Comparison of ENCODE assay signal across 15 cellular contexts in the genomic region with DNA sequence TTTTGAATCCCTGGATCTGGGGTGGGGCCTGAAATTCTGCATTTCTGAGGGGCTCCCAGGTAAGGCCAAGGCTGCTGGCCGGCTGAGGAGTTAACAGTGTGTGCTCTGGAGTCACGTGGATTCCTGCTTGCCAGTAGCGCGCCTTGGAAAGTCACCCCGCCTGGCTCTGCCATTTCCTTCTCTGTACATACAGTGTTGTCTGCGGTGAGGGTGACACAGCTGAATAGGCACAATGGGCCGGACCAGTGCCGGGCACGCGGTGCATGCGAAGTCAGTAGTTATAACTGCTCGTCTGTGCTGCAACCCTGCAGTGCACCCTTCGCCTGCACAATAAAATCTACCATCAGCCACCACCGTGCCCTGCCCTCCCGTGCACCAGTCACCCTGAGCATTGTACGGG.
DNase-seq lines count a peak whose midpoint lies in the region; ATAC-seq, FAIRE-seq and TF ChIP-seq lines count a peak whose summit lies in the region.
"Had no signal": no experiment of that assay in that cellular context is flagged by ENCODE, and none has a peak within 500 bp of the region (broad histone marks: within the 10 kb centered on the region; RNA-seq: fewer than 3 reads in every experiment).

No MANE protein-coding gene starts in this region.

- H3K36me3 ChIP-seq in left ventricle myocardium inferior (no peaks in the 10 kb centered on the region), trophoblast cell (ENCODE audit: control insufficient read depth in 1 of 2, insufficient read depth in 2 of 2, low read length in 2 of 2) (no peaks in the 10 kb centered on the region), small intestine (ENCODE audit: control insufficient read depth in 2 of 2, insufficient read depth in 2 of 2, low read length in 2 of 2) (no peaks in the 10 kb centered on the region)

- H3K4me1 ChIP-seq in left ventricle myocardium inferior (peaks cover 18% of the 10 kb centered on the region), trophoblast cell (ENCODE audit: control insufficient read depth in 1 of 2, insufficient read depth in 2 of 2, low read length in 2 of 2) (peaks cover 0 to 7% of the 10 kb centered on the region in 2 experiments), small intestine (ENCODE audit: control insufficient read depth in 2 of 2, insufficient read depth in 1 of 2, low read depth in 1 of 2, low read length in 1 of 2) (peaks cover 0 to 6% of the 10 kb centered on the region in 2 donors)

- no peaks in the 10 kb centered on the region for H3K4me1 Mint-ChIP-seq in natural killer cell
- H3K4me1 Mint-ChIP-seq: CD8-positive, alpha-beta memory T cell had no signal

- no peak overlapping the region for H3K4me3 Mint-ChIP-seq in natural killer cell

- no peak overlapping the region for H3K9ac ChIP-seq in trophoblast cell (ENCODE audit: low read length)

- peaks cover 9% of the 10 kb centered on the region for H3K79me1 ChIP-seq in trophoblast cell (ENCODE audit: low read length)

- H3K9me3 ChIP-seq in left ventricle myocardium inferior (replicated peaks) (peaks cover 5% of the 10 kb centered on the region), trophoblast cell (ENCODE audit: insufficient read depth, low read depth, low read length) (peaks cover 7% of the 10 kb centered on the region), small intestine (ENCODE audit: control insufficient read depth, low read depth) (no peaks in the 10 kb centered on the region)

- H4K91ac ChIP-seq in trophoblast cell (ENCODE audit: low read depth, low read length): peak overlapping the region; percentile 19

- H2AFZ ChIP-seq in trophoblast cell (ENCODE audit: insufficient read depth, low read length, poor library complexity): no peak overlapping the region

- H3K14ac ChIP-seq in trophoblast cell (ENCODE audit: low read length): no peak overlapping the region

- peaks cover 0 to 3% of the 10 kb centered on the region in 2 donors for H3K27me3 Mint-ChIP-seq in natural killer cell (ENCODE audit: low read depth in 2 of 2)

- no peaks in the 10 kb centered on the region for H3K79me2 ChIP-seq in trophoblast cell (ENCODE audit: control insufficient read depth, insufficient read depth, low read length, poor library complexity)

- no peak overlapping the region for H4K12ac ChIP-seq in trophoblast cell (ENCODE audit: low read depth, low read length)

- no peak overlapping the region for H3K4me2 ChIP-seq in trophoblast cell (ENCODE audit: low read length)

- H4K8ac ChIP-seq in trophoblast cell (ENCODE audit: low read depth, low read length): no peak overlapping the region

- TF ChIP-seq CTCF in left ventricle myocardium inferior (IDR thresholded peaks at IDR 0.05; ENCODE audit: borderline replicate concordance) (no peak), natural killer cell (IDR thresholded peaks at IDR 0.05) (no peak)

- no peak overlapping the region for H3K18ac ChIP-seq in trophoblast cell (ENCODE audit: low read length)

- WGBS in trophoblast cell (ENCODE audit: extremely low coverage, insufficient coverage, insufficient read length): no CpG with 5 or more reads among the region's 16 CpGs
- WGBS in small intestine, 3 donors: 91 to 95% (median 94%) methylated on average over 16 of the region's 16 CpGs

- H3K27ac ChIP-seq in left ventricle myocardium inferior (replicated peaks) (no peak overlapping the region), trophoblast cell (ENCODE audit: low read depth, low read length) (no peak overlapping the region), small intestine (ENCODE audit: low read depth in 1 of 2, low read length in 1 of 2) (no peak overlapping the region)
- H3K27ac ChIP-seq: C4-2B had no signal

- intact Hi-C loops in cardiac septum (cut with DNase I): no loop called here
- intact Hi-C loops in left ventricle myocardium inferior (cut with micrococcal nuclease): no loop called here
- intact Hi-C loops in natural killer cell (cut with micrococcal nuclease): no loop called here

- no peak overlapping the region for H2BK5ac ChIP-seq in trophoblast cell (ENCODE audit: low read depth, low read length, poor library complexity)

- no peak overlapping the region for H3K27ac Mint-ChIP-seq in natural killer cell
- H3K27ac Mint-ChIP-seq: CD8-positive, alpha-beta memory T cell had no signal

- H3K36me3 Mint-ChIP-seq in natural killer cell: no peaks in the 10 kb centered on the region

- H3K9me3 Mint-ChIP-seq in natural killer cell: no peaks in the 10 kb centered on the region

- no peak overlapping the region for H2BK12ac ChIP-seq in trophoblast cell (ENCODE audit: low read length)

- H3K4me3 ChIP-seq in left ventricle myocardium inferior (no peak overlapping the region), trophoblast cell (ENCODE audit: low read depth, low read length) (no peak overlapping the region), small intestine (ENCODE audit: low read depth in 1 of 2, low read length in 2 of 2) (no peak overlapping the region)

- H3K23ac ChIP-seq in trophoblast cell (ENCODE audit: low read length): no peak overlapping the region

- no peak for ATAC-seq in GM21367 (IDR thresholded peaks at IDR 0.05; ENCODE audit: unreplicated experiment)
- no peak for ATAC-seq in natural killer cell

- FAIRE-seq in small intestine (lab: Jason Lieb, UNC): no peak
- FAIRE-seq: H54 had no signal

- no peak overlapping the region for H2AK5ac ChIP-seq in trophoblast cell (ENCODE audit: low read length)

- H2BK120ac ChIP-seq in trophoblast cell (ENCODE audit: insufficient read depth, low read length, poor library complexity): no peak overlapping the region

- DNase-seq in cardiac septum (ENCODE audit: low spot score): peak; percentile 47
- DNase-seq in left ventricle myocardium inferior: no peak
- DNase-seq in kidney tubule cell (ENCODE audit: low spot score): peak; percentile 87
- no peak for DNase-seq in trophoblast cell
- no peak for DNase-seq in RKO (ENCODE audit: low spot score)
- no peak for DNase-seq in small intestine
- no peak for DNase-seq in natural killer cell
- DNase-seq: CD8-positive, alpha-beta memory T cell; GDM1; MM.1S; NCI-H187 treated with DMSO at 0.1 percent for 48 hours; NCI-H446 treated with DMSO at 0.1 percent for 48 hours had no signal

- H3K27me3 ChIP-seq in left ventricle myocardium inferior (ENCODE audit: low read depth) (no peaks in the 10 kb centered on the region), trophoblast cell (ENCODE audit: insufficient read depth, low read length) (no peaks in the 10 kb centered on the region), small intestine (ENCODE audit: control insufficient read depth in 2 of 2, insufficient read depth in 2 of 2, low read length in 2 of 2) (no peaks in the 10 kb centered on the region)

- no peak overlapping the region for H3K4ac ChIP-seq in trophoblast cell (ENCODE audit: low read depth, low read length)

Comparison
In these comparisons a context has a peak if more than half of its experiments do, and no peak if none do; other contexts are left out.
1. DNase-seq: peak in cardiac septum (single experiment) and kidney tubule cell (single experiment); none in left ventricle myocardium inferior (single experiment), trophoblast cell (0 of 2), RKO (single experiment), small intestine (single experiment) and natural killer cell (single experiment).